ENCODE assay signal across 8 cellular contexts in genomic region chr12:106903241-106903950, GRCh38. TPM values are rescaled to one million over a fixed set of nuclear protein-coding genes. Genes with fewer than 3 reads are reported as not detected.
DNase-seq lines count a peak whose midpoint lies in the region; ATAC-seq lines count a peak whose summit lies in the region.

No MANE protein-coding gene starts in this region.

- WGBS in mesodermal cell (ENCODE audit: insufficient coverage in 2 of 2), 2 experiments, result 15 to 28% methylated on average over 15 to 21 of the region's 28 CpGs

- peak overlapping the region; percentile 32 to 66 for H3K4me3 Mint-ChIP-seq in effector memory CD8-positive, alpha-beta T cell

- no peak overlapping the region for H3K27ac ChIP-seq in mesodermal cell (ENCODE audit: low read depth, low read length, severe bottlenecking)

- peaks cover 48 to 80% of the 10 kb centered on the region in 2 donors for H3K27me3 Mint-ChIP-seq in effector memory CD8-positive, alpha-beta T cell

- ATAC-seq in effector memory CD8-positive, alpha-beta T cell (replicated peaks), result peak; percentile 98
- no peak for ATAC-seq in GM21529 (IDR thresholded peaks at IDR 0.05; ENCODE audit: unreplicated experiment)

- H3K27ac Mint-ChIP-seq in effector memory CD8-positive, alpha-beta T cell, result no peak overlapping the region

- H3K9me3 ChIP-seq in mesodermal cell (ENCODE audit: control insufficient read depth, low read length), result no peaks in the 10 kb centered on the region

- peaks cover 3 to 7% of the 10 kb centered on the region in 2 donors for H3K4me1 Mint-ChIP-seq in effector memory CD8-positive, alpha-beta T cell (ENCODE audit: low read depth in 2 of 2)

- H3K27me3 ChIP-seq in H7 (ENCODE audit: control insufficient read depth, insufficient read depth, low read length), result peaks cover 13% of the 10 kb centered on the region

- H3K36me3 ChIP-seq in H7 (replicated peaks; ENCODE audit: control insufficient read depth, insufficient read depth, low read length), result no peaks in the 10 kb centered on the region
- H3K36me3 ChIP-seq in mesodermal cell (ENCODE audit: control insufficient read depth, insufficient read depth, low read length), result no peaks in the 10 kb centered on the region

- no peaks in the 10 kb centered on the region for H3K9me3 Mint-ChIP-seq in effector memory CD8-positive, alpha-beta T cell

- DNase-seq in DMS153 (lab: John Stamatoyannopoulos, UW) (peak; percentile 52), H7 (peak; percentile 95), NCI-H2029 treated with DMSO at 0.1 percent for 48 hours (lab: John Stamatoyannopoulos, UW) (peak; percentile 14)
- DNase-seq in activated CD8-positive, alpha-beta memory T cell treated with anti-CD3 and anti-CD28 coated beads for 24 hours, result peak; percentile 87
- peak; percentile 44 to 56 (median 54) for DNase-seq in effector memory CD8-positive, alpha-beta T cell
- DNase-seq in stimulated activated CD8-positive, alpha-beta memory T cell treated with anti-CD3 and anti-CD28 coated beads, Interleukin-15, amount 100 ng/mL, for 4 hours (ENCODE audit: low read depth in 2 of 2), result peak; percentile 49 to 55

- H3K4me3 ChIP-seq in H7 (ENCODE audit: insufficient read depth, low read depth, low read length) (peak overlapping the region; percentile 49), mesodermal cell (ENCODE audit: extremely low read depth, insufficient read depth, low read length, poor library complexity, severe bottlenecking) (peak overlapping the region; percentile 14)

- H3K4me1 ChIP-seq in mesodermal cell (ENCODE audit: control insufficient read depth, insufficient read depth, low read length, poor library complexity, severe bottlenecking), result peaks cover 3% of the 10 kb centered on the region

- no peaks in the 10 kb centered on the region for H3K36me3 Mint-ChIP-seq in effector memory CD8-positive, alpha-beta T cell (ENCODE audit: insufficient read depth)

RNA-seq across cellular contexts. Expression of gene TMEM263, which starts 52.3 kb away (rescaled TPM):
- 19.0 and 23.7 TPM in 2 replicates for total RNA-seq in H7 (2014; rRNA removed; shearing (Covaris generic))
- 70.9 TPM for polyA plus RNA-seq in mesodermal cell (2013, experiment 1 of 2)
- polyA plus RNA-seq in mesodermal cell (2013, experiment 2 of 2), result 76.3 TPM

Comparison
In these comparisons a context has a peak if more than half of its experiments do, and no peak if none do; other contexts are left out.
1. DNase-seq: peak in every context shown above with its lines; median percentile 95 in H7; 87 in activated CD8-positive, alpha-beta memory T cell treated with anti-CD3 and anti-CD28 coated beads for 24 hours; 54 in effector memory CD8-positive, alpha-beta T cell; 52 in DMS153; 52 in stimulated activated CD8-positive, alpha-beta memory T cell treated with anti-CD3 and anti-CD28 coated beads, Interleukin-15, amount 100 ng/mL, for 4 hours; 14 in NCI-H2029 treated with DMSO at 0.1 percent for 48 hours.